Comparison of ENCODE assay signal across 1 cellular context in the genomic region with DNA sequence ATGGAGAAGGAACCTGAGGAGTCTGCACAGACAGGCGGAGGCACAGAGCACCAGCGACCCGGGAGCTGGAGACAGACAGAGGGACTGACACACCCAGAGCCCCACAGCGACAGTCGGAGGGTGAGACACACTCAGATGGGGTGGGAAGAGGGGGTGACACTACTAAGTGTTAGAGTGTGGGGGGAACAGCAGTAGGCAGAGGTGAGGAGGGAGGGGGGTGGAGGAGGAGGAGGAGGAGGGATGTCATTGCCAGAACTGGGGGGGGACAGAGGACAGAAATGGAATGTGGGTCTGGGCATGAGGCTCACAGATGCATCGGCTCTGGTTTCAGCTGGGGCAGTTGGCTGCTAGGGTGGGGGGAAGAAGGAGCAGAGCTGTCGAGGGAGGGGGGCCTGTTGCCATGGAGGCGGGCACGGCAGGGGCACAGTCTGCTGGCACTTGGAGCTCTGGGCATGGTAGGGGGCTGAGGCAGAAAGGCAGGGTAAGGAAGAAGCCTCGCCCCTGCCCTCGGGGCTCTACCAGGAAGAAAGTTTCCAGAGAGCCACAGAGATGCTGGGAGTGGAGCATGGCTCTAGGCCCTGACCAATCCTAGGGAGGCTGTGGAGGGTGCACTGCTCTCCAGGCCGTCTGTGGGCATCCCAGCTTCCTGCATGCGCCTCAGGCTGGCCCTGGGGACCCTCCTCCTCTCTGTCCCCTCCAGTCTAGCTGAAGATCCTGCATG.
TF ChIP-seq lines count a peak whose summit lies in the region.

No MANE protein-coding gene starts in this region.

TF ChIP-seq in IMR-90, 13 proteins besides CTCF, POLR2A, EP300 and RAD21:
- no peak for TF ChIP-seq CEBPB (IDR thresholded peaks at IDR 0.05; ENCODE audit: low read depth, low read length)
- TF ChIP-seq MAZ (IDR thresholded peaks at IDR 0.05; ENCODE audit: borderline replicate concordance, low read depth, low read length): peak; percentile 39; the same call in 1 of the 2 replicates
